In the genomic region with DNA sequence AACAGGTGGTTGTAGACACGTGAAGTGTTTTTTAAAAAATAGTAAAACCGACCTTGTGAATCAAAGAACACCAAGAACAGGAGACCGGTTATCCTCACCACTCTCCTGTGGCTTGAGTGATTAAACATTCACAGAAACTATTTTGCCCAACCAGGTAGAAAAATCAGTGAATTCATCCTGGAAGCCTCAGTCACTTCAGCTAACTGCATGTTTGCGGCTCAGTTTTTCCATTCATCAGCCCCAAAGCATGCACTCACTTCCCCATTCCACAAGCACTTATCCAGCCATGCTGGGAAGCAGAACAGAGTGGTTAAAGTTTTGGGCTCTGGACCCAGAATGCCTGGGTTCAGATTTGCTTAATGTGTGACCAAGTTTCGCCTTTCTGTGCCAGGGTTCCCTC, we compare ENCODE assay signal across 8 cellular contexts. TPM values are rescaled to one million over a fixed set of nuclear protein-coding genes. Genes with fewer than 3 reads are reported as not detected.
DNase-seq lines count a peak whose midpoint lies in the region; ATAC-seq, FAIRE-seq and TF ChIP-seq lines count a peak whose summit lies in the region.

No MANE protein-coding gene starts in this region.

- no CpG with 5 or more reads among the region's 5 CpGs for WGBS in H9 (ENCODE audit: extremely low coverage, insufficient read length, low lambda C conversion rate)

- H2AK5ac ChIP-seq in H9 (ENCODE audit: insufficient read length, low read length): no peak overlapping the region

- no peak overlapping the region for H3K18ac ChIP-seq in H9 (ENCODE audit: insufficient read length, low read depth, low read length)

- intact Hi-C loops in Right ventricle myocardium superior (cut with DNase I): no loop called here

- H2BK5ac ChIP-seq in H9 (ENCODE audit: insufficient read length, low read length): no peak overlapping the region

- no peak overlapping the region for H3K27ac ChIP-seq in H9 (ENCODE audit: insufficient read length, low read depth, low read length)
- no peak overlapping the region for H3K27ac ChIP-seq in astrocyte (ENCODE audit: low read depth, low read length)

- H4K91ac ChIP-seq in H9 (ENCODE audit: insufficient read length, low read depth, low read length): no peak overlapping the region

- H2AFZ ChIP-seq in H9 (ENCODE audit: low read length) (peak overlapping the region; percentile 70), astrocyte (ENCODE audit: low read depth, low read length) (peak overlapping the region; percentile 89)

- H2BK20ac ChIP-seq in H9 (ENCODE audit: low read depth, low read length, poor library complexity, severe bottlenecking): no peak overlapping the region

- peaks cover 3% of the 10 kb centered on the region for H3K4me1 ChIP-seq in H9 (ENCODE audit: insufficient read depth, low read length)
- peaks cover 29% of the 10 kb centered on the region for H3K4me1 ChIP-seq in astrocyte (ENCODE audit: insufficient read depth, low read length)

- TF ChIP-seq CTCF in H9 (conservative IDR thresholded peaks at IDR 0.05): no peak
- no peak for TF ChIP-seq CTCF in astrocyte (IDR thresholded peaks at IDR 0.05; ENCODE audit: insufficient read depth, low read depth, low read length)

- peaks cover 76% of the 10 kb centered on the region for H3K27me3 Mint-ChIP-seq in H9 (ENCODE audit: low read depth)
- peaks cover 20% of the 10 kb centered on the region for H3K27me3 Mint-ChIP-seq in astrocyte (ENCODE audit: low read depth, unreplicated experiment)

- no peak overlapping the region for H2BK120ac ChIP-seq in H9 (ENCODE audit: low read depth, low read length, poor library complexity, severe bottlenecking)

- H3K36me3 Mint-ChIP-seq in H9 (ENCODE audit: insufficient read depth in 1 of 3, low read depth in 3 of 3) (no peaks in the 10 kb centered on the region; a peak in 1 of 7 replicates), astrocyte (ENCODE audit: low read depth, unreplicated experiment) (peaks cover 4% of the 10 kb centered on the region)

- no peak overlapping the region for H3K56ac ChIP-seq in H9 (ENCODE audit: insufficient read length, low read depth, low read length)

- H3K4me3 ChIP-seq in astrocyte (ENCODE audit: insufficient read depth, low read depth, low read length): peak overlapping the region; percentile 45

- FAIRE-seq in astrocyte (lab: Jason Lieb, UNC): peak; percentile 72

- no peak overlapping the region for H3K4ac ChIP-seq in H9 (ENCODE audit: low read depth, low read length)

- H3K23ac ChIP-seq in H9 (ENCODE audit: insufficient read length, low read depth, low read length): no peak overlapping the region

- DNase-seq in 8988T (peak; percentile 44), H9 (no peak), astrocyte (ENCODE audit: low read depth) (peak; percentile 92), iris pigment epithelial cell (ENCODE audit: low read depth) (peak; percentile 77), Right ventricle myocardium superior (no peak), NCI-H226 (no peak)

- H3K4me2 ChIP-seq in H9 (ENCODE audit: insufficient read depth, insufficient read length, low read length) (peak overlapping the region; percentile 48), astrocyte (ENCODE audit: low read length) (peak overlapping the region; percentile 82)

- no peaks in the 10 kb centered on the region for H3K79me2 ChIP-seq in H9 (ENCODE audit: insufficient read depth, low read length)
- H3K79me2 ChIP-seq in astrocyte (ENCODE audit: insufficient read depth, low read length): no peaks in the 10 kb centered on the region

- H3K79me1 ChIP-seq in H9 (ENCODE audit: insufficient read depth, low read depth, low read length, poor library complexity, severe bottlenecking): no peaks in the 10 kb centered on the region

- H3K9me3 Mint-ChIP-seq in H9: no peaks in the 10 kb centered on the region
- H3K9me3 Mint-ChIP-seq in astrocyte (ENCODE audit: unreplicated experiment): peaks cover 4% of the 10 kb centered on the region

- no peak overlapping the region for H4K5ac ChIP-seq in H9 (ENCODE audit: insufficient read length, low read depth, low read length)

- H4K20me1 ChIP-seq in H9 (ENCODE audit: control insufficient read depth, insufficient read depth, insufficient read length) (no peaks in the 10 kb centered on the region), astrocyte (ENCODE audit: insufficient read depth, low read length) (no peaks in the 10 kb centered on the region)

- H3K9ac ChIP-seq in H9 (ENCODE audit: extremely low read depth, insufficient read length, low read length) (no peak overlapping the region), astrocyte (ENCODE audit: low read length) (peak overlapping the region; percentile 47)

- H4K8ac ChIP-seq in H9 (replicated peaks; ENCODE audit: insufficient read length, low read depth, low read length): no peak overlapping the region

- H3K27me3 ChIP-seq in H9 (ENCODE audit: insufficient read depth, low read length): peaks cover 29% of the 10 kb centered on the region; the same call in 1 of the 2 replicates
- peaks cover 6% of the 10 kb centered on the region for H3K27me3 ChIP-seq in astrocyte (ENCODE audit: insufficient read depth, low read length)

- peaks cover 10% of the 10 kb centered on the region for H3K23me2 ChIP-seq in H9 (ENCODE audit: insufficient read length, low read depth, low read length, poor library complexity, severe bottlenecking)

- no peak overlapping the region for H3T11ph ChIP-seq in H9 (ENCODE audit: low read length)

- H3K27ac Mint-ChIP-seq in H9: no peak overlapping the region
- no peak overlapping the region for H3K27ac Mint-ChIP-seq in astrocyte (ENCODE audit: unreplicated experiment)

- H3K36me3 ChIP-seq in astrocyte (ENCODE audit: insufficient read depth, low read length): no peaks in the 10 kb centered on the region

- ATAC-seq in HG02884 (IDR thresholded peaks at IDR 0.05; ENCODE audit: unreplicated experiment): no peak
- ATAC-seq in HG02571 (IDR thresholded peaks at IDR 0.05; ENCODE audit: unreplicated experiment): no peak
- no peak for ATAC-seq in Right ventricle myocardium superior (ENCODE audit: poor library complexity)

- no peak overlapping the region for H2BK15ac ChIP-seq in H9 (ENCODE audit: low read depth, low read length)

- no peak overlapping the region for H3K14ac ChIP-seq in H9 (ENCODE audit: insufficient read depth, low read length)

- H3K4me3 Mint-ChIP-seq in H9 (peak overlapping the region; percentile 57 to 80), astrocyte (ENCODE audit: unreplicated experiment) (peak overlapping the region; percentile 76)

- no peak overlapping the region for H2BK12ac ChIP-seq in H9 (ENCODE audit: insufficient read length, low read depth, low read length)

- H3K4me1 Mint-ChIP-seq in H9 (peaks cover 18 to 21% of the 10 kb centered on the region in 2 experiments), astrocyte (ENCODE audit: low read depth, unreplicated experiment) (peaks cover 10% of the 10 kb centered on the region)

- H3K9me3 ChIP-seq in H9 (ENCODE audit: control insufficient read depth, low read depth, low read length) (no peaks in the 10 kb centered on the region), astrocyte (ENCODE audit: insufficient read depth, low read depth, low read length) (no peaks in the 10 kb centered on the region)

RNA-seq across cellular contexts. Expression of a gene that starts 2.4 kb away (rescaled TPM):
- 0.22 and 0.42 TPM in 2 replicates for total RNA-seq in H9 (2021)
- 1.0 and 1.1 TPM in 2 replicates for total RNA-seq in astrocyte
- total RNA-seq in Right ventricle myocardium superior: not detected

RNA-seq across cellular contexts. Expression of a gene that starts 45.6 kb away (rescaled TPM):
- 39.5 and 41.2 TPM in 2 replicates for total RNA-seq in H9 (2021)
- total RNA-seq in astrocyte: 35.6 and 36.4 TPM in 2 replicates
- total RNA-seq in Right ventricle myocardium superior: 93.5 TPM

Comparison
In these comparisons a context has a peak if more than half of its experiments do, and no peak if none do; other contexts are left out.
1. DNase-seq: peak in 8988T (single experiment), astrocyte (single experiment) and iris pigment epithelial cell (single experiment); none in H9 (single experiment), Right ventricle myocardium superior (single experiment) and NCI-H226 (single experiment).